In the genomic region with DNA sequence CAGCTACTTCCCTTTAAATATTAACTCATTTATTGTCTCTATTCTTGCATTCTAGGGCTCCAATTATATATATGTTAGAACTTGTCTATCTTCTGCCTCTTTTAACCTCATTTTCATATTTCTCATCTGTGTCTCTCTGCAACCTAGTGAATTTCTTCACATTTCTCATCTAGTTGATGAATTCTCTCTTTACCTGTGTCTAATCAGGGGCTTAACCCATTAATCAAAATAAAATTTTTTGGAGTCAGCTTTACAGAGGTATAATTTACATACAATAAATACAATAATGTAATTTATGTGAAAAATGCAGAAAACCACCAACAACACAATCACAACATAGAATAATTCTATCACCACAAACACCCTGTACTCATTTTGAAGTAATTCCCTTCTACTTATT, we compare ENCODE assay signal across 8 cellular contexts.
"Had no signal": no experiment of that assay in that cellular context is flagged by ENCODE, and none has a peak within 500 bp of the region (broad histone marks: within the 10 kb centered on the region; RNA-seq: fewer than 3 reads in every experiment).

No MANE protein-coding gene starts in this region.

- ATAC-seq: GM12878 had no signal

- DNase-seq: GDM1, GF-D8 had no signal

- H3K4me3 ChIP-seq: GM12878 had no signal

- FAIRE-seq: G401.6, GM12878, GM12891, GM12892, GM18507, GM19239 had no signal
